Comparison of ENCODE assay signal across 9 cellular contexts in genomic region chr13:33186851-33187250, GRCh38.
DNase-seq lines count a peak whose midpoint lies in the region; ATAC-seq, FAIRE-seq and TF ChIP-seq lines count a peak whose summit lies in the region.
"Had no signal": no experiment of that assay in that cellular context is flagged by ENCODE, and none has a peak within 500 bp of the region (broad histone marks: within the 10 kb centered on the region; RNA-seq: fewer than 3 reads in every experiment).

No MANE protein-coding gene starts in this region.

- no peak for TF ChIP-seq CTCF in kidney (IDR thresholded peaks at IDR 0.05; ENCODE audit: borderline replicate concordance, extremely low read depth, insufficient read depth)
- TF ChIP-seq CTCF in tibial nerve (IDR thresholded peaks at IDR 0.05): no peak

- no peaks in the 10 kb centered on the region for H3K27me3 ChIP-seq in tibial nerve

- peak in 1 of 2 donors; percentile 60 for TF ChIP-seq EP300 in tibial nerve (IDR thresholded peaks at IDR 0.05)

- H3K36me3 Mint-ChIP-seq in activated naive CD4-positive, alpha-beta T cell treated with anti-CD3 and anti-CD28 coated beads, Interleukin-2, amount 50 U/mL, for 72 hours: peaks cover 0 to 5% of the 10 kb centered on the region in 2 donors
- no peaks in the 10 kb centered on the region for H3K36me3 Mint-ChIP-seq in activated naive CD8-positive, alpha-beta T cell treated with anti-CD3 and anti-CD28 coated beads, Interleukin-2, amount 50 U/mL, for 24 hours (ENCODE audit: low read depth)

- TF ChIP-seq POLR2A in tibial nerve (IDR thresholded peaks at IDR 0.05): no peak

- intact Hi-C loops in kidney (cut with DNase I): no loop called here

- WGBS in tibial nerve, 2 donors: 28 to 29% methylated on average over 7 of the region's 7 CpGs

- H3K27me3 Mint-ChIP-seq in activated naive CD8-positive, alpha-beta T cell treated with anti-CD3 and anti-CD28 coated beads, Interleukin-2, amount 50 U/mL, for 24 hours: peaks cover 13% of the 10 kb centered on the region

- peaks cover 37 to 43% of the 10 kb centered on the region in 2 donors for H3K4me1 ChIP-seq in kidney (ENCODE audit: control insufficient read depth in 1 of 2, insufficient read depth in 1 of 2, low read depth in 1 of 2, low read length in 2 of 2)
- peaks cover 0 to 99% (median 55%) of the 10 kb centered on the region in 4 donors for H3K4me1 ChIP-seq in tibial nerve

- peak overlapping the region; percentile 66 to 83 for H3K27ac ChIP-seq in kidney (ENCODE audit: low read depth in 2 of 2, low read length in 2 of 2)
- peak overlapping the region; percentile 15 to 87 (median 71) for H3K27ac ChIP-seq in tibial nerve

- H3K36me3 ChIP-seq in kidney (ENCODE audit: control insufficient read depth in 1 of 2, insufficient read depth in 2 of 2, low read length in 2 of 2) (no peaks in the 10 kb centered on the region), tibial nerve (no peaks in the 10 kb centered on the region)

- peaks cover 11% of the 10 kb centered on the region for H3K4me1 Mint-ChIP-seq in activated naive CD8-positive, alpha-beta T cell treated with anti-CD3 and anti-CD28 coated beads, Interleukin-2, amount 50 U/mL, for 24 hours
- H3K4me1 Mint-ChIP-seq: B cell had no signal

- DNase-seq in activated naive CD4-positive, alpha-beta T cell treated with anti-CD3 and anti-CD28 coated beads, Interleukin-2, amount 50 U/mL, for 72 hours (ENCODE audit: low spot score in 2 of 2): no peak
- no peak for DNase-seq in activated naive CD4-positive, alpha-beta T cell (lab: John Stamatoyannopoulos, UW)
- no peak for DNase-seq in activated naive CD8-positive, alpha-beta T cell treated with anti-CD3 and anti-CD28 coated beads, Interleukin-2, amount 50 U/mL, for 24 hours
- DNase-seq in kidney (no peak), tibial nerve (ENCODE audit: low spot score in 2 of 2) (no peak), NCI-H1048 (lab: John Stamatoyannopoulos, UW) (no peak)

- peak overlapping the region in 1 of 2 donors; percentile 1 for H3K4me3 ChIP-seq in kidney (ENCODE audit: low read length in 2 of 2)
- H3K4me3 ChIP-seq in tibial nerve: peak overlapping the region in 1 of 4 donors; percentile 11

- no peaks in the 10 kb centered on the region for H3K9me3 Mint-ChIP-seq in activated naive CD4-positive, alpha-beta T cell treated with anti-CD3 and anti-CD28 coated beads, Interleukin-2, amount 50 U/mL, for 72 hours
- H3K9me3 Mint-ChIP-seq in activated naive CD8-positive, alpha-beta T cell treated with anti-CD3 and anti-CD28 coated beads, Interleukin-2, amount 50 U/mL, for 24 hours: no peaks in the 10 kb centered on the region

- no peak for FAIRE-seq in kidney (lab: Jason Lieb, UNC)

- H3K4me3 Mint-ChIP-seq in activated naive CD8-positive, alpha-beta T cell treated with anti-CD3 and anti-CD28 coated beads, Interleukin-2, amount 50 U/mL, for 24 hours: no peak overlapping the region
- H3K4me3 Mint-ChIP-seq: B cell had no signal

- peak overlapping the region; percentile 65 to 69 for H3K27ac Mint-ChIP-seq in activated naive CD4-positive, alpha-beta T cell treated with anti-CD3 and anti-CD28 coated beads, Interleukin-2, amount 50 U/mL, for 72 hours
- H3K27ac Mint-ChIP-seq in activated naive CD8-positive, alpha-beta T cell treated with anti-CD3 and anti-CD28 coated beads, Interleukin-2, amount 50 U/mL, for 24 hours: peak overlapping the region; percentile 43
- H3K27ac Mint-ChIP-seq: B cell had no signal

- ATAC-seq in activated naive CD4-positive, alpha-beta T cell treated with anti-CD3 and anti-CD28 coated beads, Interleukin-2, amount 50 U/mL, for 72 hours: no peak
- no peak for ATAC-seq in activated naive CD8-positive, alpha-beta T cell treated with anti-CD3 and anti-CD28 coated beads, Interleukin-2, amount 50 U/mL, for 24 hours
- no peak for ATAC-seq in GM19397 (IDR thresholded peaks at IDR 0.05; ENCODE audit: unreplicated experiment)
- ATAC-seq in HG02970 (IDR thresholded peaks at IDR 0.05; ENCODE audit: low FRiP score, unreplicated experiment): no peak

- H3K9me3 ChIP-seq in kidney (ENCODE audit: control insufficient read depth in 1 of 2, low read length in 2 of 2): no peaks in the 10 kb centered on the region
- no peaks in the 10 kb centered on the region for H3K9me3 ChIP-seq in tibial nerve

- peak overlapping the region; percentile 7 to 33 for H3K9ac ChIP-seq in kidney (ENCODE audit: low read length in 2 of 2)
